Comparison of ENCODE assay signal across 9 cellular contexts in genomic region chr10:29931833-29932232, GRCh38.
"Had no signal": no experiment of that assay in that cellular context is flagged by ENCODE, and none has a peak within 500 bp of the region (broad histone marks: within the 10 kb centered on the region; RNA-seq: fewer than 3 reads in every experiment).

No MANE protein-coding gene starts in this region.

- H3K4me1 Mint-ChIP-seq: IgD-negative memory B cell had no signal

- H3K9ac ChIP-seq: GM23248 had no signal

- DNase-seq: GM23248, GOT3, H7, HFFc6, KBM-7 had no signal

- H3K4me3 Mint-ChIP-seq: HFFc6, IgD-negative memory B cell had no signal

- H3K36me3 ChIP-seq: HAP-1 had no signal

- H2AFZ ChIP-seq: GM23248 had no signal

- H3K27ac Mint-ChIP-seq: HFFc6, IgD-negative memory B cell had no signal

- H3K4me3 ChIP-seq: GM23248, HAP-1 had no signal

- ATAC-seq: HCT116 had no signal

- H3K9me3 ChIP-seq: HAP-1 had no signal

- H3K27ac ChIP-seq: GM23248, HL-60 had no signal

- H3K4me1 ChIP-seq: HAP-1 had no signal

- H3K36me3 Mint-ChIP-seq: IgD-negative memory B cell had no signal
